In the genomic region with DNA sequence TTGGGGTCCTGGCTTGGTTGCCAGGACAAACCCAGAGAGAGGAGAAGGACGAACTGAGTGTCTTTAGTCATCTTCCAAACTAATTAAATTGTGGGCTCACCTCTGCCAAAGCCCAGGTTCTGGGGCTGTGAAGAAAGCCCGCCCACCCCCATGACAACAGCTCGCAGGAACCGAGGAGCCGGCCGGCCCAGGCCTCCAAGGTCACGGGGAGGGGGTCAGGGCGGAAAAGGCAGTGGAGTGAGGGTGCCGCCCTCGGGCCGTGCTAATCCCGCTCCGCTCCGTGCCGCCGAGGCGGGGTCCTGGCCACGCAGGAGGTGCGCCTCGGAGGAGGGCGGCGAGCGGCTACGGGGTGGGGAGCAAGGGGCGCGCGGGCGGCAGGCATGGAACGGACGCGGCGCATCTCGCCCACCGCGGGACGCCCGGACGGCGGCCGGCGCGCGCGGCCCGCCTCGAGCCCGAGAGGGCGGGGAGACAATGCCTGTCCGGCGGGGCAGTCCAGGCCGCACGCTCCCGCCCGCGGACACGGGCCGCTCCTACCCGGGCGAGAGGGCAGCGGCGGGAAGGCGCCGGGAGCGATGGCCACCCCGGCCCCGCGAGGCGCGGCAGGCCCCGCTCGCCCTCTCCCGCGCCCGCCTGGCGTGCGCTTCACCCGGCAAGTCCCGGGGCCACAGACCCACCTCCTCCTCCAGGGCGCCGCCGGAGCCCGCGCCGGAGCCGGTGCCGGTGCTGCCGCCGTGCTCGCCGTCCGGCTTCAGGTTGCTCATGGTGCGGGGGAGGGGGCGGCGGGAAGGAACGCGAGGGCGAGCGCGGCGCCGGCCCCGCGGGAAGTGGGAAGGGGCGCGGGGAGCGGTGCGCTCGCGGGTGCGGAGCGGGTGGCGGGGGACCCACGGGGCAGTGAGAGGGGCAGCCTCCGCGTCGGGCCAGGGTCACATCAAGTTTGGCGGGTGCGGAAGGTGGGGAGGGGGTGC, we compare ENCODE assay signal across 9 cellular contexts. TPM values are rescaled to one million over a fixed set of nuclear protein-coding genes. Genes with fewer than 3 reads are reported as not detected.
A peak's percentile ranks its signal among the peaks of the same experiment; 100 is the strongest.
DNase-seq lines count a peak whose midpoint lies in the region; ATAC-seq and TF ChIP-seq lines count a peak whose summit lies in the region.
"Had no signal": no experiment of that assay in that cellular context is flagged by ENCODE, and none has a peak within 500 bp of the region (broad histone marks: within the 10 kb centered on the region; RNA-seq: fewer than 3 reads in every experiment).

No MANE protein-coding gene starts in this region.

- peak overlapping the region; percentile 69 for H2AFZ ChIP-seq in mammary epithelial cell (ENCODE audit: low read depth, low read length)

- peaks cover 11% of the 10 kb centered on the region for H3K27me3 ChIP-seq in CD8-positive, alpha-beta T cell (ENCODE audit: insufficient read depth, low read length)
- H3K27me3 ChIP-seq in mammary epithelial cell (ENCODE audit: insufficient read depth, low read length) (peaks cover 24% of the 10 kb centered on the region), vagina (no peaks in the 10 kb centered on the region)

- in situ Hi-C loops in mammary epithelial cell (cut with MboI; ENCODE audit: low sequenced_read_pairs in 2 of 2), result no loop called here

- no peaks in the 10 kb centered on the region for H3K36me3 Mint-ChIP-seq in CD8-positive, alpha-beta T cell
- H3K36me3 Mint-ChIP-seq in IgD-negative memory B cell (peaks cover 7% of the 10 kb centered on the region), mesothelial cell of epicardium (no peaks in the 10 kb centered on the region)

- H3K4me3 ChIP-seq in CD8-positive, alpha-beta T cell (ENCODE audit: low read depth, low read length), result no peak overlapping the region
- peak overlapping the region in 2 of 3 experiments; percentile 25 to 44 for H3K4me3 ChIP-seq in mammary epithelial cell (replicated peaks in 1 of 3; ENCODE audit: insufficient read depth in 1 of 3, low read depth in 2 of 3, low read length in 3 of 3)
- H3K4me3 ChIP-seq in vagina, result peak overlapping the region; percentile 61 to 89

- TF ChIP-seq POLR2A in vagina (IDR thresholded peaks at IDR 0.05), result no peak

- peak overlapping the region; percentile 69 for H3K4me3 Mint-ChIP-seq in CD8-positive, alpha-beta T cell
- peak overlapping the region; percentile 0 to 89 (median 82) for H3K4me3 Mint-ChIP-seq in IgD-negative memory B cell
- H3K4me3 Mint-ChIP-seq in mesothelial cell of epicardium, result peak overlapping the region; percentile 63

- no peak overlapping the region for H3K27ac Mint-ChIP-seq in CD8-positive, alpha-beta T cell
- H3K27ac Mint-ChIP-seq in IgD-negative memory B cell (no peak overlapping the region), mesothelial cell of epicardium (peak overlapping the region; percentile 49)

- H3K79me2 ChIP-seq in mammary epithelial cell (ENCODE audit: insufficient read depth, low read length), result no peaks in the 10 kb centered on the region

- peak overlapping the region; percentile 83 for H3K4me2 ChIP-seq in mammary epithelial cell (ENCODE audit: insufficient read depth, low read depth, low read length)

- H3K27ac ChIP-seq in CD8-positive, alpha-beta T cell (ENCODE audit: low read depth, low read length), result no peak overlapping the region
- no peak overlapping the region for H3K27ac ChIP-seq in mammary epithelial cell (ENCODE audit: insufficient read depth, low read depth, low read length)
- H3K27ac ChIP-seq in vagina, result peak overlapping the region; percentile 74

- no peaks in the 10 kb centered on the region for H3K36me3 ChIP-seq in CD8-positive, alpha-beta T cell (ENCODE audit: insufficient read depth, low read length)
- H3K36me3 ChIP-seq in mammary epithelial cell (ENCODE audit: insufficient read depth, low read length), result no peaks in the 10 kb centered on the region
- no peaks in the 10 kb centered on the region for H3K36me3 ChIP-seq in vagina

- CTCF ChIA-PET in CD8-positive, alpha-beta T cell (lab: Charles Lee), result no interaction called here
- CTCF ChIA-PET in mammary epithelial cell (lab: Charles Lee; ENCODE audit: low non-redundant PET), result no interaction called here

- peaks cover 11% of the 10 kb centered on the region for H3K4me1 Mint-ChIP-seq in CD8-positive, alpha-beta T cell (ENCODE audit: low read depth)
- H3K4me1 Mint-ChIP-seq in IgD-negative memory B cell (peaks cover 0 to 4% (median 0%) of the 10 kb centered on the region in 3 donors), mesothelial cell of epicardium (peaks cover 18% of the 10 kb centered on the region)

- POLR2A ChIA-PET in CD8-positive, alpha-beta T cell (lab: Charles Lee), result no interaction called here

- H3K4me1 ChIP-seq in CD8-positive, alpha-beta T cell (ENCODE audit: insufficient read depth, low read length), result no peaks in the 10 kb centered on the region
- H3K4me1 ChIP-seq in mammary epithelial cell (ENCODE audit: insufficient read depth, low read length) (peaks cover 3% of the 10 kb centered on the region), vagina (peaks cover 14% of the 10 kb centered on the region)

- H3K9me3 ChIP-seq in CD8-positive, alpha-beta T cell (ENCODE audit: low read length), result no peaks in the 10 kb centered on the region
- H3K9me3 ChIP-seq in mammary epithelial cell (replicated peaks; ENCODE audit: insufficient read depth, low read length), result no peaks in the 10 kb centered on the region
- H3K9me3 ChIP-seq in vagina, result no peaks in the 10 kb centered on the region

- ATAC-seq in CD8-positive, alpha-beta T cell, result no peak

- peaks cover 32% of the 10 kb centered on the region for H3K27me3 Mint-ChIP-seq in CD8-positive, alpha-beta T cell (ENCODE audit: low read depth)
- H3K27me3 Mint-ChIP-seq in IgD-negative memory B cell (peaks cover 15% of the 10 kb centered on the region), mesothelial cell of epicardium (ENCODE audit: low read depth) (peaks cover 4% of the 10 kb centered on the region)

- no peak for DNase-seq in CD8-positive, alpha-beta T cell
- DNase-seq in mammary epithelial cell (no peak), mesothelial cell of epicardium (ENCODE audit: low spot score in 2 of 2, unreplicated experiment in 2 of 2) (peak; percentile 30 to 55), vagina (ENCODE audit: extremely low spot score in 2 of 2) (no peak), NCI-H1048 (lab: John Stamatoyannopoulos, UW) (no peak), germinal center (ENCODE audit: low spot score) (no peak), GDM1 (lab: John Stamatoyannopoulos, UW) (no peak)

- H3K9me3 Mint-ChIP-seq in CD8-positive, alpha-beta T cell, result no peaks in the 10 kb centered on the region
- H3K9me3 Mint-ChIP-seq in IgD-negative memory B cell, result no peaks in the 10 kb centered on the region
- H3K9me3 Mint-ChIP-seq in mesothelial cell of epicardium, result no peaks in the 10 kb centered on the region

- dilution Hi-C loops in mammary epithelial cell (cut with HindIII; ENCODE audit: low sequenced_read_pairs), result loop anchor here (5.0 kb wide), 1 partner anchor 42 kb away; no protein-coding TSS in a partner anchor

- WGBS in mammary epithelial cell (ENCODE audit: low coverage, missing lambda C conversion rate), result 18% methylated on average over 6 of the region's 118 CpGs

- no TSS peak for BruUV-seq in mammary epithelial cell (replicated peaks; lab: Mats Ljungman, UMichigan)

- H4K20me1 ChIP-seq in mammary epithelial cell (ENCODE audit: insufficient read depth, low read length), result no peaks in the 10 kb centered on the region

- TF ChIP-seq CTCF in CD8-positive, alpha-beta T cell (IDR thresholded peaks at IDR 0.05), result no peak
- TF ChIP-seq CTCF in mammary epithelial cell (conservative IDR thresholded peaks at IDR 0.05 in 1 of 2, IDR thresholded peaks at IDR 0.05 in 1 of 2; ENCODE audit: extremely low read depth in 1 of 2, insufficient read depth in 1 of 2, low read depth in 1 of 2, low read length in 2 of 2), result no peak
- no peak for TF ChIP-seq CTCF in mesothelial cell of epicardium (IDR thresholded peaks at IDR 0.05; ENCODE audit: unreplicated experiment)
- no peak for TF ChIP-seq CTCF in vagina (IDR thresholded peaks at IDR 0.05)

- intact Hi-C loops in CD8-positive, alpha-beta T cell (cut with DNase I, micrococcal nuclease), result no loop called here
- intact Hi-C loops in mammary epithelial cell (cut with micrococcal nuclease) (no loop called here), vagina (cut with DNase I) (no loop called here)

- no peak overlapping the region for H3K9ac ChIP-seq in mammary epithelial cell (ENCODE audit: insufficient read depth, low read length)

RNA-seq across cellular contexts. Expression of gene RBPMS2, which starts 0.5 kb away (rescaled TPM):
- not detected for total RNA-seq in CD8-positive, alpha-beta T cell
- polyA plus RNA-seq in IgD-negative memory B cell, result 0.14 TPM
- total RNA-seq in mammary epithelial cell, result not detected
- polyA plus RNA-seq in mammary epithelial cell, result 0.03 TPM
- not detected for polyA minus RNA-seq in mammary epithelial cell
- total RNA-seq in mesothelial cell of epicardium, result 14.3 to 17.8 TPM (median 14.6 TPM) in 3 replicates
- total RNA-seq in vagina, result 3.7 TPM
- total RNA-seq: LHCN-M2 had no signal

RNA-seq across cellular contexts. Expression of gene PIF1, which starts 50.6 kb away (rescaled TPM):
- under 1 TPM; 0.50 to 0.76 TPM for total RNA-seq in CD8-positive, alpha-beta T cell
- polyA plus RNA-seq in IgD-negative memory B cell, result 2.4 TPM
- 10 to 100 TPM in 1 of 2 donors, under 1 TPM in 1; 0.83 to 17.3 TPM for total RNA-seq in mammary epithelial cell
- polyA plus RNA-seq in mammary epithelial cell, result 10.7 TPM
- polyA minus RNA-seq in mammary epithelial cell, result 7.1 TPM
- 10.8 to 12.4 TPM (median 10.8 TPM) in 3 replicates for total RNA-seq in mesothelial cell of epicardium
- total RNA-seq in vagina, result 6.6 TPM

Comparison
In these comparisons a context has a peak if more than half of its experiments do, and no peak if none do; other contexts are left out.
1. DNase-seq: peak in mesothelial cell of epicardium (2 of 2); none in CD8-positive, alpha-beta T cell (0 of 7), mammary epithelial cell (single experiment), vagina (0 of 2), NCI-H1048 (single experiment), germinal center (single experiment) and GDM1 (single experiment).
2. Peak in every context shown above with its lines, with median percentiles within 50 percentile points of each other: H3K4me3 Mint-ChIP-seq.